In genomic region chr11:19432370-19433163, GRCh38 we compare ENCODE assay signal across 9 cellular contexts.
DNase-seq lines count a peak whose midpoint lies in the region; ATAC-seq and TF ChIP-seq lines count a peak whose summit lies in the region.
"Had no signal": no experiment of that assay in that cellular context is flagged by ENCODE, and none has a peak within 500 bp of the region (broad histone marks: within the 10 kb centered on the region; RNA-seq: fewer than 3 reads in every experiment).

No MANE protein-coding gene starts in this region.

- DNase-seq in GM04503 (ENCODE audit: low read depth) (peak; percentile 87), HS-5 (ENCODE audit: low read depth) (peak; percentile 56), fibroblast of mammary gland (ENCODE audit: low read depth) (peak; percentile 97), NCI-H2227 treated with DMSO at 0.1 percent for 48 hours (lab: John Stamatoyannopoulos, UW) (no peak), substantia nigra (lab: John Stamatoyannopoulos, UW) (no peak), D341Med (ENCODE audit: low spot score) (no peak), T-helper 1 cell (no peak)

- no peak overlapping the region for H3K4me3 ChIP-seq in fibroblast of mammary gland (ENCODE audit: control insufficient read depth, low read depth, low read length)
- H3K4me3 ChIP-seq: tibial artery had no signal

- ATAC-seq in GM21528 (IDR thresholded peaks at IDR 0.05; ENCODE audit: low FRiP score, unreplicated experiment) = peak; percentile 63

- H3K27ac ChIP-seq in substantia nigra (ENCODE audit: low read depth, low read length, poor library complexity, severe bottlenecking) = no peak overlapping the region
- H3K27ac ChIP-seq: tibial artery had no signal

- TF ChIP-seq CTCF in fibroblast of mammary gland (conservative IDR thresholded peaks at IDR 0.05; ENCODE audit: control insufficient read depth, insufficient read depth, low read depth, low read length) = no peak

Comparison
In these comparisons a context has a peak if more than half of its experiments do, and no peak if none do; other contexts are left out.
1. DNase-seq: peak in GM04503 (single experiment), HS-5 (single experiment) and fibroblast of mammary gland (single experiment); none in NCI-H2227 treated with DMSO at 0.1 percent for 48 hours (single experiment), substantia nigra (0 of 49), D341Med (single experiment) and T-helper 1 cell (0 of 5).